ENCODE assay signal across 9 cellular contexts in the genomic region with DNA sequence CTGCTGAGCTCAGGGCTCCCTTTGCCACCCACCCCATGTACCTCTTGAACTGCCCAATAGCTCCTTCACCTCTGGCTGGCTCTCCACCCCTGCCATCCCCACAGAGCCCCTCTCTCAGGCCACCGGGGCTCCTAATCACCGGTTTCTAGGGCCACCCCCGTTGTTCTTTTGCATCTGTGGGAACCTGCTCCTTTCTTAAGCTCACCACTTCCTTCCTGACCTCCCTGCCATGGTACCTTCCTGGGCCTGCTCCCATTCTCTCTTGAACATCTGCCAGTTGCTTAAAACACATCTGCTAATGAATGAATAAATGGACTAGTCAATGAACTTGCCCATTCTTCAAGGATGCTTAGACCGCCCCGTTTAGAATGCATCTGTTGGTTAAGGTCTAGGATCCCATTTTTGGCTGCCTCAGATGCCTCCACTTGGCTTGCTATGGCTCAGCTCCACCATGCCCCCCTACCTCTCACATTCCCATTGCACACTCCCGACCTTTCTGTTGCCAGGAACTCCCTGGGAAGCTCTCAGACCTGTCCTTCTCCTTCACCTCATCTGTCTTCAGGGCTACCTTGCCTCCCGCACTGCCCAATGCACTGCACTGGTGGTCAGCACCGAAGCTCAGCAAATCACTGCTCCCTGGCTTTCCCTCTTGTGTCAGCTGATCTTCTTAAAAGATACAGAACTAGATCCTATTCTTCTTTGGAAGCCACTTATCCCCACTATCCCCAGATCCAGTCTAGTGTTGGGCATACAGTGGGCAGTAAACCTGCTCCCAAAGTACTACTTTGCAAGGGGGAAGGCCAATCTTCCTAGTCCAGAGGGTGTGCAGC. TPM values are rescaled to one million over a fixed set of nuclear protein-coding genes. Genes with fewer than 3 reads are reported as not detected.
A peak's percentile ranks its signal among the peaks of the same experiment; 100 is the strongest.
DNase-seq lines count a peak whose midpoint lies in the region; ATAC-seq and TF ChIP-seq lines count a peak whose summit lies in the region.
"Had no signal": no experiment of that assay in that cellular context is flagged by ENCODE, and none has a peak within 500 bp of the region (broad histone marks: within the 10 kb centered on the region; RNA-seq: fewer than 3 reads in every experiment).

No MANE protein-coding gene starts in this region.

- H3K36me3 Mint-ChIP-seq in CD4-positive, CD25-positive, alpha-beta regulatory T cell = no peaks in the 10 kb centered on the region
- no peaks in the 10 kb centered on the region for H3K36me3 Mint-ChIP-seq in IgD-negative memory B cell
- H3K36me3 Mint-ChIP-seq in nephron (ENCODE audit: low read depth) = peaks cover 79% of the 10 kb centered on the region

- no peaks in the 10 kb centered on the region for H3K36me3 ChIP-seq in CD4-positive, CD25-positive, alpha-beta regulatory T cell (ENCODE audit: control insufficient read depth, insufficient read depth, low read length)

- H3K27me3 Mint-ChIP-seq in CD4-positive, CD25-positive, alpha-beta regulatory T cell = peaks cover 9% of the 10 kb centered on the region
- H3K27me3 Mint-ChIP-seq in IgD-negative memory B cell = peaks cover 20% of the 10 kb centered on the region
- H3K27me3 Mint-ChIP-seq in nephron (ENCODE audit: low read depth) = no peaks in the 10 kb centered on the region

- TF ChIP-seq CTCF in nephron (IDR thresholded peaks at IDR 0.05; ENCODE audit: unreplicated experiment in 3 of 3) = no peak

- no peak overlapping the region for H3K4me3 ChIP-seq in CD4-positive, CD25-positive, alpha-beta regulatory T cell (ENCODE audit: low read depth, low read length)

- ATAC-seq in CD4-positive, CD25-positive, alpha-beta regulatory T cell (ENCODE audit: low read depth in 2 of 2) = no peak
- ATAC-seq in HG03460 (IDR thresholded peaks at IDR 0.05; ENCODE audit: unreplicated experiment) (no peak), GM19351 (IDR thresholded peaks at IDR 0.05; ENCODE audit: unreplicated experiment) (no peak)

- no peaks in the 10 kb centered on the region for H3K27me3 ChIP-seq in CD4-positive, CD25-positive, alpha-beta regulatory T cell (ENCODE audit: control insufficient read depth, insufficient read depth, low read length)

- peak overlapping the region; percentile 48 to 74 (median 57) for H3K4me3 Mint-ChIP-seq in CD4-positive, CD25-positive, alpha-beta regulatory T cell
- H3K4me3 Mint-ChIP-seq in IgD-negative memory B cell (peak overlapping the region in 3 of 4 donors; percentile 17 to 65 (median 19)), nephron (peak overlapping the region; percentile 50 to 79 (median 60))

- peak overlapping the region in 2 of 3 donors; percentile 3 to 76 for H3K27ac Mint-ChIP-seq in CD4-positive, CD25-positive, alpha-beta regulatory T cell
- H3K27ac Mint-ChIP-seq in IgD-negative memory B cell (no peak overlapping the region), nephron (peak overlapping the region; percentile 53 to 92 (median 91))
- H3K27ac Mint-ChIP-seq: dendritic cell treated with granulocyte-macrophage colony-stimulating factor and Interleukin-4, amounts not matched to agents 40 ng/mL and 50 ng/mL, for 4 days had no signal

- DNase-seq in CD4-positive, CD25-positive, alpha-beta regulatory T cell = no peak
- DNase-seq in SHP77 treated with DMSO at 0.1 percent for 48 hours (lab: John Stamatoyannopoulos, UW) (no peak), hypothalamus (lab: John Stamatoyannopoulos, UW) (no peak)

- H3K4me1 ChIP-seq in CD4-positive, CD25-positive, alpha-beta regulatory T cell (ENCODE audit: control insufficient read depth, insufficient read depth, low read length, poor library complexity, severe bottlenecking) = peaks cover 15% of the 10 kb centered on the region

- no peaks in the 10 kb centered on the region for H3K9me3 ChIP-seq in CD4-positive, CD25-positive, alpha-beta regulatory T cell (ENCODE audit: control insufficient read depth in 2 of 2, low read length in 2 of 2)

- peaks cover 0 to 28% (median 12%) of the 10 kb centered on the region in 4 donors for H3K4me1 Mint-ChIP-seq in CD4-positive, CD25-positive, alpha-beta regulatory T cell
- peaks cover 0 to 8% (median 2%) of the 10 kb centered on the region in 3 donors for H3K4me1 Mint-ChIP-seq in IgD-negative memory B cell
- H3K4me1 Mint-ChIP-seq in nephron = peaks cover 79% of the 10 kb centered on the region

- H3K9me3 Mint-ChIP-seq in CD4-positive, CD25-positive, alpha-beta regulatory T cell = peaks cover 0 to 3% (median 0%) of the 10 kb centered on the region in 7 donors
- no peaks in the 10 kb centered on the region for H3K9me3 Mint-ChIP-seq in IgD-negative memory B cell
- no peaks in the 10 kb centered on the region for H3K9me3 Mint-ChIP-seq in nephron
- H3K9me3 Mint-ChIP-seq: dendritic cell treated with granulocyte-macrophage colony-stimulating factor and Interleukin-4, amounts not matched to agents 40 ng/mL and 50 ng/mL, for 4 days had no signal

- no peak overlapping the region for H3K27ac ChIP-seq in CD4-positive, CD25-positive, alpha-beta regulatory T cell (ENCODE audit: insufficient read depth, low read length, poor library complexity, severe bottlenecking)
- H3K27ac ChIP-seq in cingulate gyrus (ENCODE audit: low read depth, low read length) = peak overlapping the region; percentile 99

RNA-seq across cellular contexts. Expression of a gene that starts 9.1 kb away (rescaled TPM):
- total RNA-seq in CD4-positive, CD25-positive, alpha-beta regulatory T cell = not detected
- not detected for polyA plus RNA-seq in CD4-positive, CD25-positive, alpha-beta regulatory T cell
- not detected for polyA plus RNA-seq in IgD-negative memory B cell

Comparison
In these comparisons a context has a peak if more than half of its experiments do, and no peak if none do; other contexts are left out.
1. H3K27ac Mint-ChIP-seq: peak in CD4-positive, CD25-positive, alpha-beta regulatory T cell (2 of 3) and nephron (3 of 3); none in IgD-negative memory B cell (0 of 3).
2. Peak in every context shown above with its lines, with median percentiles within 50 percentile points of each other: H3K4me3 Mint-ChIP-seq.